Comparison of ENCODE assay signal across 8 cellular contexts in the genomic region with DNA sequence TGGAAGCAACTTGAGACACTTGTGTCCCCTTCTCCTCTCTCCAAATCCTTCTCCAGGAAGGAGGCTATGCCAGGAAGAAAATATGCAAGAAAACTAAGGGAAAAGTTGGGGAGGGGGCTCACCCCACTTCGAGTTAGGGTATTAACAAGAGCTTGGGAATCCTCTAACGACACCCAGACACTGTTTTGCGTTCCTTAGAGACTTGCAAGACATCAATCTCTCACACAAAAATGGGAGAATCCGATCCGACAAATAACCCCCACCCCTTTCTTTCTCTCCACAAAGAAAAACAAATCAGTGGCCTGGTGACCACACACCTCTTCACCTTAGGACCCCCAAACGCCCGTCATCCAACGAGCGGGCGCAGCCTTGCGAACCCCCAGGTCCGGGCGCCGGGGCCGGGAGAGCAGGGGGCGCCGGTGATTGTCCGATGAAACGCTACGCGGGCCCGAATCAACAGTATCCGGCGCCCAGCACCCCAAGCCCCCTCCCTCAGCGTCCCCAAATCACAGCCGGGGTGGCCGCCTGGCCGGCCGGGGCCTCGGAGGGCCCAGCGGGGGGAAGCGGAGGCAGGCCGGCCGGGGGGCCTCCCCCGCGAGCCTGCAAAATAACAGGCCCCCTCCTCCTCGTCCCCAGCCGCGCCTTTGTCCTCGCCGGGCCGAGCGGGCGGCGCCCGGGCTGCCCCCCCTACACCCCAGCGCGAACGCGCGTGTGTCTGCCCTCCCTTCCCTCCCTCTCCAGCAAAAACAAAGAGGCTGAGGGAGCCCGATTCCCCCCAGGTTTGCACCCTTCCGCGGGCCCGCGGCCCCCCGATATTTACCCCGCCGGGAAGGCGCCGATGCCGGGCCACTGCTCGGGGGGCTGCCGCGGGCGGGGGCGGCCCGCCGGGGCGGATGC. TPM values are rescaled to one million over a fixed set of nuclear protein-coding genes. Genes with fewer than 3 reads are reported as not detected.
DNase-seq lines count a peak whose midpoint lies in the region; ATAC-seq and TF ChIP-seq lines count a peak whose summit lies in the region.

No MANE protein-coding gene starts in this region.

- H3K9me2 ChIP-seq in Karpas-422 (replicated peaks; ENCODE audit: insufficient read depth, low read length) = no peaks in the 10 kb centered on the region

- H3K27ac Mint-ChIP-seq in chondrocyte (ENCODE audit: unreplicated experiment) = peak overlapping the region; percentile 97

- no peaks in the 10 kb centered on the region for H3K27me3 ChIP-seq in Karpas-422 (ENCODE audit: low read length)

- H3K27me3 Mint-ChIP-seq in chondrocyte (ENCODE audit: low read depth) = no peaks in the 10 kb centered on the region

- H3K4me3 Mint-ChIP-seq in chondrocyte (ENCODE audit: unreplicated experiment) = peak overlapping the region; percentile 94

- H3K4me3 ChIP-seq in Karpas-422 (ENCODE audit: low read length) (peak overlapping the region; percentile 94), skin epidermis (peak overlapping the region; percentile 58 to 92 (median 83))

- H3K4me1 ChIP-seq in Karpas-422 (ENCODE audit: low read length) = peaks cover 35% of the 10 kb centered on the region

- DNase-seq in NCI-H1417 (lab: John Stamatoyannopoulos, UW) (peak; percentile 10 to 74 (median 71)), NCI-H1417 treated with DMSO at 0.1 percent for 48 hours (lab: John Stamatoyannopoulos, UW) (no peak), Karpas-422 (peak; percentile 74), chondrocyte (ENCODE audit: low spot score) (no peak), islet precursor cell (peak; percentile 73)
- DNase-seq in activated CD4-positive, CD25-positive, alpha-beta regulatory T cell treated with anti-CD3 and anti-CD28 coated beads, Interleukin-2, amount 50 U/mL, for 72 hours = peak; percentile 58

- TF ChIP-seq CTCF in chondrocyte (IDR thresholded peaks at IDR 0.05) = no peak

- H3K9me3 Mint-ChIP-seq in chondrocyte (ENCODE audit: low read depth) = no peaks in the 10 kb centered on the region

- H3K27ac ChIP-seq in Karpas-422 (ENCODE audit: low read length) = peak overlapping the region; percentile 82
- H3K27ac ChIP-seq in skin epidermis = peak overlapping the region; percentile 88 to 100 (median 97)

- no peaks in the 10 kb centered on the region for H3K9me3 ChIP-seq in Karpas-422 (ENCODE audit: low read length)

- peaks cover 2% of the 10 kb centered on the region for H3K36me3 Mint-ChIP-seq in chondrocyte (ENCODE audit: low read depth)

- no peaks in the 10 kb centered on the region; the same call in 1 of the 2 replicates for H3K36me3 ChIP-seq in Karpas-422 (ENCODE audit: insufficient read depth, low read length)

- H3K4me2 ChIP-seq in Karpas-422 (ENCODE audit: low read depth, low read length, poor library complexity, severe bottlenecking) = peak overlapping the region; percentile 93

- H2AFZ ChIP-seq in Karpas-422 (ENCODE audit: low read length) = no peak overlapping the region

- H4K20me1 ChIP-seq in Karpas-422 (ENCODE audit: insufficient read depth, low read depth, low read length) = peaks cover 42% of the 10 kb centered on the region; the same call in 1 of the 2 replicates

- H3K9ac ChIP-seq in Karpas-422 (ENCODE audit: low read length) = peak overlapping the region; percentile 91

- peaks cover 59% of the 10 kb centered on the region for H3K4me1 Mint-ChIP-seq in chondrocyte (ENCODE audit: low read depth)

- ATAC-seq in GM19395 (IDR thresholded peaks at IDR 0.05; ENCODE audit: unreplicated experiment) = no peak

- peaks cover 54% of the 10 kb centered on the region for H3K79me2 ChIP-seq in Karpas-422 (ENCODE audit: low read length)

RNA-seq across cellular contexts. Expression of gene CSNK1E, which starts 0.6 kb away (rescaled TPM):
- 193 and 213 TPM in 2 replicates for total RNA-seq in Karpas-422 (2014; rRNA removed; shearing (Covaris generic); ENCODE audit: low replicate concordance)
- total RNA-seq in chondrocyte = 126 to 132 TPM (median 129 TPM) in 3 replicates

RNA-seq across cellular contexts. Expression of gene TMEM184B, which starts 43.8 kb away (rescaled TPM):
- 5.1 and 7.4 TPM in 2 replicates for total RNA-seq in Karpas-422 (2014; rRNA removed; shearing (Covaris generic); ENCODE audit: low replicate concordance)
- total RNA-seq in chondrocyte = 117 to 121 TPM (median 121 TPM) in 3 replicates

Comparison
In these comparisons a context has a peak if more than half of its experiments do, and no peak if none do; other contexts are left out.
1. DNase-seq: peak in NCI-H1417 (3 of 3), Karpas-422 (single experiment), activated CD4-positive, CD25-positive, alpha-beta regulatory T cell treated with anti-CD3 and anti-CD28 coated beads, Interleukin-2, amount 50 U/mL, for 72 hours (single experiment) and islet precursor cell (single experiment); none in NCI-H1417 treated with DMSO at 0.1 percent for 48 hours (single experiment) and chondrocyte (single experiment).
2. RNA of gene TMEM184B, which starts 43.8 kb away (total RNA-seq): 117 to 121 TPM in chondrocyte; 5.1 to 7.4 TPM in Karpas-422; every median in the first group is over 10 times any median in the second.